ENCODE assay signal across 12 cellular contexts in genomic region chr3:107339690-107340089, GRCh38. TPM values are rescaled to one million over a fixed set of nuclear protein-coding genes. Genes with fewer than 3 reads are reported as not detected.
"Had no signal": no experiment of that assay in that cellular context is flagged by ENCODE, and none has a peak within 500 bp of the region (broad histone marks: within the 10 kb centered on the region; RNA-seq: fewer than 3 reads in every experiment).

No MANE protein-coding gene starts in this region.

RNA-seq across cellular contexts. Expression of gene CCDC54, which starts 37.5 kb away (rescaled TPM):
- total RNA-seq: stomach, subcutaneous adipose tissue, suprapubic skin, thoracic aorta, tibial nerve, transverse colon, upper lobe of left lung, upper lobe of right lung, ureter, urinary bladder, uterus, vagina had no signal
